25 cellular contexts compared by ENCODE assay signal in the genomic region with DNA sequence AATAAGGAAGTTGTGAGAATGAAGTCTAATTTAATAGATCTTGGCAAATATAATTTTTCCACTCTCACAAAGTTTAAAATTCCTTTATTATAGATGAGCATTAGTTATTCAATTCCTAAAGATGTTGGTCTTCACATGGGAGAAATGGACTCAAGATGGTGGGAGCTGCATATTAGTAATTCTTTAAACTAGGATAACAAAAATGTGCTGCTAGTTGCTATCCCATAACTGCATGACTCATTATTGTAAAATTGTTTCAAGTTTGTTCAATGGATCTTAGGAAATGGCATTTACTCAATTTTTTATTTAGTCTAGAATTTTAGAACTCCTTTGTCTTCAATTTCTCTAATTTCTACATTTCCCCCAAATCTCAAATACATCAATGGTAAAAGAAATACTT.
"Had no signal": no experiment of that assay in that cellular context is flagged by ENCODE, and none has a peak within 500 bp of the region (broad histone marks: within the 10 kb centered on the region; RNA-seq: fewer than 3 reads in every experiment).

No MANE protein-coding gene starts in this region.

- H3K9me3 ChIP-seq: esophagus muscularis mucosa, left ventricle myocardium inferior, right atrium auricular region, suprapubic skin, transverse colon, vagina had no signal

- H3K27ac ChIP-seq: esophagus muscularis mucosa, left ventricle myocardium inferior, right atrium auricular region, skin epidermis, suprapubic skin, transverse colon, vagina had no signal

- H3K4me1 ChIP-seq: esophagus muscularis mucosa, left ventricle myocardium inferior, right atrium auricular region, suprapubic skin, transverse colon had no signal

- H3K4me1 Mint-ChIP-seq: activated CD4-positive, alpha-beta T cell treated with anti-CD3 and anti-CD28 coated beads, Interleukin-2, amount 10 ng/mL, durations not matched to agents 24 days and 14 days; activated T-helper 17 cell treated with anti-CD3 and anti-CD28 coated beads, Interleukin-2, amount 50 U/mL, for 72 hours; stimulated activated naive CD8-positive, alpha-beta T cell treated with anti-CD3 and anti-CD28 coated beads, Interleukin-15, amount 100 ng/mL, for 72 hours had no signal

- H3K36me3 Mint-ChIP-seq: activated naive CD8-positive, alpha-beta T cell treated with anti-CD3 and anti-CD28 coated beads, Interleukin-2, amount 10 ng/mL, durations not matched to agents 7 days and 5 days had no signal

- H3K27ac Mint-ChIP-seq: activated CD4-positive, alpha-beta T cell treated with anti-CD3 and anti-CD28 coated beads, Interleukin-2, amount 10 ng/mL, durations not matched to agents 24 days and 14 days; activated CD8-positive, alpha-beta T cell treated with anti-CD3 and anti-CD28 coated beads for 36 hours; activated naive CD8-positive, alpha-beta T cell treated with anti-CD3 and anti-CD28 coated beads, Interleukin-2, amount 10 ng/mL, durations not matched to agents 7 days and 5 days; activated T-helper 17 cell treated with anti-CD3 and anti-CD28 coated beads, Interleukin-2, amount 50 U/mL, for 72 hours; nephron progenitor cell; stimulated activated naive CD8-positive, alpha-beta T cell treated with anti-CD3 and anti-CD28 coated beads, Interleukin-15, amount 100 ng/mL, for 72 hours had no signal

- H3K4me3 ChIP-seq: esophagus muscularis mucosa, left ventricle myocardium inferior, right atrium auricular region, skin epidermis, suprapubic skin, transverse colon, vagina had no signal

- H3K27me3 ChIP-seq: esophagus muscularis mucosa, right atrium auricular region, suprapubic skin, transverse colon, vagina had no signal

- DNase-seq: activated CD4-positive, alpha-beta T cell treated with anti-CD3 and anti-CD28 coated beads, Interleukin-2, amount 10 ng/mL, durations not matched to agents 24 days and 14 days; activated CD8-positive, alpha-beta T cell treated with anti-CD3 and anti-CD28 coated beads for 36 hours; activated naive CD4-positive, alpha-beta T cell; activated naive CD8-positive, alpha-beta T cell treated with anti-CD3 and anti-CD28 coated beads, Interleukin-2, amount 10 ng/mL, durations not matched to agents 7 days and 5 days; activated T-cell treated with anti-CD3 and anti-CD28 coated beads, Interleukin-2, amount 50 U/mL, for 1 hour; anterior cingulate cortex; dermis blood vessel endothelial cell; effector memory CD4-positive, alpha-beta T cell; foreskin melanocyte; hypothalamus; left ventricle myocardium inferior; mammary epithelial cell; midbrain; nephron progenitor cell; occipital lobe; stimulated activated CD4-positive, alpha-beta T cell treated with anti-CD3 and anti-CD28 coated beads, Interleukin-15, amount 100 ng/mL, for 24 hours; stimulated activated CD4-positive, alpha-beta T cell treated with anti-CD3 and anti-CD28 coated beads, Interleukin-4, amount 100 ng/mL, for 1 hour; stimulated activated naive CD8-positive, alpha-beta T cell treated with anti-CD3 and anti-CD28 coated beads, Interleukin-15, amount 100 ng/mL, for 72 hours; transverse colon had no signal

- H3K36me3 ChIP-seq: esophagus muscularis mucosa, right atrium auricular region, suprapubic skin, transverse colon, vagina had no signal

- H3K4me3 Mint-ChIP-seq: activated CD4-positive, alpha-beta T cell treated with anti-CD3 and anti-CD28 coated beads, Interleukin-2, amount 10 ng/mL, durations not matched to agents 24 days and 14 days; activated CD8-positive, alpha-beta T cell treated with anti-CD3 and anti-CD28 coated beads for 36 hours; activated naive CD8-positive, alpha-beta T cell treated with anti-CD3 and anti-CD28 coated beads, Interleukin-2, amount 10 ng/mL, durations not matched to agents 7 days and 5 days; activated T-helper 17 cell treated with anti-CD3 and anti-CD28 coated beads, Interleukin-2, amount 50 U/mL, for 72 hours; nephron progenitor cell; stimulated activated naive CD8-positive, alpha-beta T cell treated with anti-CD3 and anti-CD28 coated beads, Interleukin-15, amount 100 ng/mL, for 72 hours had no signal

- H3K9me3 Mint-ChIP-seq: activated CD8-positive, alpha-beta T cell treated with anti-CD3 and anti-CD28 coated beads for 36 hours had no signal
